ENCODE assay signal across 22 cellular contexts in genomic region chr13:106393776-106394175, GRCh38.
"Had no signal": no experiment of that assay in that cellular context is flagged by ENCODE, and none has a peak within 500 bp of the region (broad histone marks: within the 10 kb centered on the region; RNA-seq: fewer than 3 reads in every experiment).

No MANE protein-coding gene starts in this region.

- H3K27me3 ChIP-seq: dorsolateral prefrontal cortex, esophagus squamous epithelium, gastroesophageal sphincter, neutrophil, transverse colon had no signal

- H3K27ac ChIP-seq: cardiac muscle cell, dorsolateral prefrontal cortex, esophagus squamous epithelium, gastroesophageal sphincter, neutrophil, parathyroid adenoma, transverse colon had no signal

- H3K79me2 ChIP-seq: parathyroid adenoma had no signal

- H3K9ac ChIP-seq: parathyroid adenoma, SK-N-SH had no signal

- FAIRE-seq: astrocyte, endometrium, islet of Langerhans had no signal

- H3K4me1 ChIP-seq: esophagus squamous epithelium, gastroesophageal sphincter had no signal

- H3K36me3 ChIP-seq: cardiac muscle cell, esophagus squamous epithelium, gastroesophageal sphincter, neutrophil, transverse colon had no signal

- H3K9me3 ChIP-seq: esophagus squamous epithelium, gastroesophageal sphincter, neutrophil, SK-N-SH, transverse colon had no signal

- H3K4me3 ChIP-seq: cardiac muscle cell, dorsolateral prefrontal cortex, esophagus squamous epithelium, gastroesophageal sphincter, transverse colon had no signal

- DNase-seq: activated CD4-positive, alpha-beta memory T cell treated with anti-CD3 and anti-CD28 coated beads for 36 hours; activated CD4-positive, alpha-beta T cell treated with anti-CD3 and anti-CD28 coated beads for 36 hours; activated effector memory CD4-positive, alpha-beta T cell treated with Interleukin-2 at 50 U/mL for 16 hours; activated naive CD4-positive, alpha-beta T cell treated with anti-CD3 and anti-CD28 coated beads, Interleukin-2, amount 50 U/mL, for 16 hours; activated T-cell treated with anti-CD3 and anti-CD28 coated beads, Interleukin-2, amount 50 U/mL, for 24 hours; dorsolateral prefrontal cortex; esophagus squamous epithelium; naive thymus-derived CD8-positive, alpha-beta T cell; retina; SK-N-SH; stimulated activated CD4-positive, alpha-beta T cell treated with anti-CD3 and anti-CD28 coated beads, Interleukin-4, amount 100 ng/mL, for 24 hours; stimulated activated naive CD4-positive, alpha-beta T cell treated with Interleukin-2 at 50 U/mL for 16 hours; substantia nigra; T-cell; transverse colon had no signal

- ATAC-seq: activated CD4-positive, alpha-beta T cell treated with anti-CD3 and anti-CD28 coated beads for 36 hours; gastroesophageal sphincter; naive thymus-derived CD8-positive, alpha-beta T cell; T-cell had no signal

- H3K4me2 ChIP-seq: SK-N-SH had no signal

- H2AFZ ChIP-seq: parathyroid adenoma had no signal
